Comparison of ENCODE assay signal across 24 cellular contexts in genomic region chr17:34869636-34870035, GRCh38.
"Had no signal": no experiment of that assay in that cellular context is flagged by ENCODE, and none has a peak within 500 bp of the region (broad histone marks: within the 10 kb centered on the region; RNA-seq: fewer than 3 reads in every experiment).

No MANE protein-coding gene starts in this region.

- H3K36me3 ChIP-seq: colonic mucosa, esophagus muscularis mucosa, esophagus squamous epithelium, gastrocnemius medialis, gastroesophageal sphincter, heart left ventricle, heart right ventricle had no signal

- H3K27me3 ChIP-seq: colonic mucosa, dorsolateral prefrontal cortex, esophagus muscularis mucosa, esophagus squamous epithelium, foreskin keratinocyte, gastrocnemius medialis, gastroesophageal sphincter, heart left ventricle, heart right ventricle had no signal

- H3K4me3 ChIP-seq: colonic mucosa, coronary artery, dorsolateral prefrontal cortex, esophagus muscularis mucosa, esophagus squamous epithelium, gastrocnemius medialis, gastroesophageal sphincter, heart left ventricle, heart right ventricle had no signal

- DNase-seq: colonic mucosa; cortex of kidney; dermis blood vessel endothelial cell; dorsolateral prefrontal cortex; effector CD4-positive, alpha-beta T cell; effector CD8-positive, alpha-beta T cell; effector memory CD4-positive, alpha-beta T cell; effector memory CD8-positive, alpha-beta T cell; endodermal cell; erythroblast; esophagus squamous epithelium; foreskin fibroblast; foreskin keratinocyte; foreskin melanocyte; gastrocnemius medialis; glutamatergic neuron; head of caudate nucleus; heart left ventricle; heart right ventricle had no signal

- ATAC-seq: effector memory CD8-positive, alpha-beta T cell; esophagus mucosa; foreskin keratinocyte; gastrocnemius medialis; gastroesophageal sphincter; heart left ventricle; heart right ventricle had no signal

- H3K27ac ChIP-seq: colonic mucosa, coronary artery, epithelial cell of prostate, esophagus muscularis mucosa, esophagus squamous epithelium, foreskin keratinocyte, gastrocnemius medialis, gastroesophageal sphincter, heart left ventricle, heart right ventricle had no signal
